In genomic region chr9:4768681-4769080, GRCh38 we compare ENCODE assay signal across 22 cellular contexts.
"Had no signal": no experiment of that assay in that cellular context is flagged by ENCODE, and none has a peak within 500 bp of the region (broad histone marks: within the 10 kb centered on the region; RNA-seq: fewer than 3 reads in every experiment).

No MANE protein-coding gene starts in this region.

- H3K9me3 ChIP-seq: esophagus squamous epithelium, neutrophil, sigmoid colon had no signal

- H3K27ac ChIP-seq: epithelial cell of prostate, esophagus squamous epithelium, foreskin keratinocyte, hepatocyte, neutrophil, sigmoid colon, skin epidermis had no signal

- DNase-seq: effector memory CD8-positive, alpha-beta T cell; esophagus squamous epithelium; kidney; left cardiac atrium; left ventricle myocardium superior; mesendoderm; naive thymus-derived CD4-positive, alpha-beta T cell; nephron progenitor cell; posterior cingulate gyrus; sigmoid colon; stimulated activated CD4-positive, alpha-beta T cell treated with anti-CD3 and anti-CD28 coated beads, Interleukin-12 subunit alpha, Interleukin-12 subunit beta, amount 100 ng/mL, for 4 hours; stimulated activated naive CD4-positive, alpha-beta T cell treated with Interleukin-2 at 50 U/mL for 16 hours had no signal

- FAIRE-seq: colon, kidney, urothelium cell line had no signal

- H3K4me1 ChIP-seq: esophagus squamous epithelium, sigmoid colon had no signal

- ATAC-seq: effector memory CD8-positive, alpha-beta T cell; left ventricle myocardium superior; naive thymus-derived CD4-positive, alpha-beta T cell had no signal

- H3K27me3 ChIP-seq: esophagus squamous epithelium, foreskin keratinocyte, hepatocyte, neutrophil, sigmoid colon had no signal

- H3K36me3 Mint-ChIP-seq: type B pancreatic cell had no signal

- H3K9me3 Mint-ChIP-seq: dendritic cell treated with granulocyte-macrophage colony-stimulating factor and Interleukin-4, amounts not matched to agents 40 ng/mL and 50 ng/mL, for 4 days; effector memory CD8-positive, alpha-beta T cell; nephron progenitor cell; type B pancreatic cell had no signal

- H3K36me3 ChIP-seq: esophagus squamous epithelium, neutrophil, sigmoid colon had no signal

- H3K27ac Mint-ChIP-seq: dendritic cell treated with granulocyte-macrophage colony-stimulating factor and Interleukin-4, amounts not matched to agents 40 ng/mL and 50 ng/mL, for 4 days; effector memory CD8-positive, alpha-beta T cell; naive thymus-derived CD4-positive, alpha-beta T cell; nephron progenitor cell; type B pancreatic cell had no signal

- H3K4me3 ChIP-seq: esophagus squamous epithelium, hepatocyte, lung, sigmoid colon, skin epidermis had no signal
